Comparison of ENCODE assay signal across 21 cellular contexts in the genomic region with DNA sequence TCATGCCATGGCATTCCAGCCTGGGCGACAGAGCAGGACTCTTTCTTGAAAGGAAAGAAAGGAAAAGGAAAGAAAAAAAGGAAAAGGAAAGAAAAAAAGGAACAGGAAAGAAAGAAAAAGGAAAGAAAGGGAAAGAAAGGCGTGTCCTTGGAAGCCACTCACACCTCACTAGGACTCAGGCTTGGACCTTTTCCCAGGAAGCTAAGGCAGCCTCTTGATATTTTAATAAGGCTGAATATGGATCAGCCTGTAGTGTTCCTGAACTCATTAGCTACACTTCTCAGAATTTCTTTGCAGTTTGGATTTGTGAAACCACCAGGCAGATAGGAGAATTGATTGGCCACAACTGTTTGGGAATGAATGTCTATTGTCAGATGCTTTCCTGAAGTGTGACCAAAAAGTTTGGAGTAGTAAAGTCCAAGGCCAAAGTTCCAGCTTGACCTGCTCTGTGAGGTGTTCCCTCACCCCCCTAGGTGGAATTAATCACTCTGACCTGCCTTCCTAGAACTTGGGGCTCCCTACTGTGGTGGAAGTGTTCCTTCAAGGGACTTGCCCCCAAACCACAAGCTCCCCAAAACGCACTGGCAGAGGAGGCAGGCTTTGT. TPM values are rescaled to one million over a fixed set of nuclear protein-coding genes. Genes with fewer than 3 reads are reported as not detected.
"Had no signal": no experiment of that assay in that cellular context is flagged by ENCODE, and none has a peak within 500 bp of the region (broad histone marks: within the 10 kb centered on the region; RNA-seq: fewer than 3 reads in every experiment).

No MANE protein-coding gene starts in this region.

- H3K4me1 Mint-ChIP-seq: stimulated activated memory B cell treated with anti-CD40 and anti-IgM and Interleukin-4, amounts not matched to agents 10 μg/mL and 1 μg/mL and 100 μg/mL, for 72 hours had no signal

- H3K4me3 Mint-ChIP-seq: activated T-cell treated with anti-CD3 and anti-CD28 coated beads, Interleukin-2, amount 50 U/mL, for 72 hours; naive thymus-derived CD8-positive, alpha-beta T cell; stimulated activated memory B cell treated with anti-CD40 and anti-IgM and Interleukin-4, amounts not matched to agents 10 μg/mL and 1 μg/mL and 100 μg/mL, for 72 hours had no signal

- H3K4me1 ChIP-seq: breast epithelium, gastrocnemius medialis, heart right ventricle, upper lobe of left lung had no signal

- DNase-seq: activated CD4-positive, alpha-beta T cell treated with anti-CD3 and anti-CD28 coated beads, Interleukin-2, amount 50 U/mL, for 1 hour; activated CD4-positive, CD25-positive, alpha-beta regulatory T cell treated with anti-CD3 and anti-CD28 coated beads, Interleukin-2, amount 50 U/mL, for 72 hours; activated effector memory CD4-positive, alpha-beta T cell treated with anti-CD3 and anti-CD28 coated beads, Interleukin-2, amount 50 U/mL, for 16 hours; activated naive CD4-positive, alpha-beta T cell treated with anti-CD3 and anti-CD28 coated beads, Interleukin-2, amount 50 U/mL, for 16 hours; activated T-cell treated with anti-CD3 and anti-CD28 coated beads, Interleukin-2, amount 50 U/mL, for 72 hours; aorta; gastrocnemius medialis; heart right ventricle; kidney glomerular epithelial cell; mesendoderm; naive thymus-derived CD8-positive, alpha-beta T cell; ovary; spleen; stimulated activated CD4-positive, alpha-beta T cell treated with anti-CD3 and anti-CD28 coated beads, Interleukin-4, amount 100 ng/mL, for 4 hours had no signal

- ATAC-seq: activated T-cell treated with anti-CD3 and anti-CD28 coated beads, Interleukin-2, amount 50 U/mL, for 72 hours; esophagus mucosa; gastrocnemius medialis; naive thymus-derived CD8-positive, alpha-beta T cell; stimulated activated memory B cell treated with anti-CD40 and anti-IgM and Interleukin-4, amounts not matched to agents 10 μg/mL and 1 μg/mL and 100 μg/mL, for 72 hours had no signal

- H3K36me3 Mint-ChIP-seq: naive thymus-derived CD8-positive, alpha-beta T cell; stimulated activated memory B cell treated with anti-CD40 and anti-IgM and Interleukin-4, amounts not matched to agents 10 μg/mL and 1 μg/mL and 100 μg/mL, for 72 hours had no signal

- H3K9me3 Mint-ChIP-seq: activated T-cell treated with anti-CD3 and anti-CD28 coated beads, Interleukin-2, amount 50 U/mL, for 72 hours; naive thymus-derived CD8-positive, alpha-beta T cell; stimulated activated memory B cell treated with anti-CD40 and anti-IgM and Interleukin-4, amounts not matched to agents 10 μg/mL and 1 μg/mL and 100 μg/mL, for 72 hours had no signal

- H3K27me3 ChIP-seq: breast epithelium, gastrocnemius medialis, ovary, spleen, upper lobe of left lung had no signal

- H3K9me3 ChIP-seq: breast epithelium, gastrocnemius medialis, heart right ventricle, ovary, spleen, thoracic aorta, upper lobe of left lung had no signal

- H3K27ac ChIP-seq: breast epithelium, coronary artery, gastrocnemius medialis, heart right ventricle, spleen, thoracic aorta, upper lobe of left lung had no signal

- H3K27ac Mint-ChIP-seq: activated T-cell treated with anti-CD3 and anti-CD28 coated beads, Interleukin-2, amount 50 U/mL, for 72 hours; naive thymus-derived CD8-positive, alpha-beta T cell; stimulated activated memory B cell treated with anti-CD40 and anti-IgM and Interleukin-4, amounts not matched to agents 10 μg/mL and 1 μg/mL and 100 μg/mL, for 72 hours had no signal

- FAIRE-seq: endometrium had no signal

- H3K4me3 ChIP-seq: breast epithelium, coronary artery, gastrocnemius medialis, heart right ventricle, ovary, spleen, thoracic aorta, upper lobe of left lung had no signal

- H3K36me3 ChIP-seq: breast epithelium, gastrocnemius medialis, heart right ventricle, ovary, spleen, thoracic aorta, upper lobe of left lung had no signal

RNA-seq across cellular contexts. Expression of a gene that starts 45.5 kb away (rescaled TPM):
- polyA plus RNA-seq: naive thymus-derived CD8-positive, alpha-beta T cell had no signal
